ENCODE assay signal across 2 cellular contexts in genomic region chr18:46310675-46311345, GRCh38.
TF ChIP-seq lines count a peak whose summit lies in the region.

No MANE protein-coding gene starts in this region.

TF ChIP-seq in H1, 55 proteins besides CTCF, POLR2A, EP300 and RAD21 (continued from another document):
- no peak for TF ChIP-seq MAX (IDR thresholded peaks at IDR 0.05)
TF ChIP-seq in H1: peak in this region for 0.

TF ChIP-seq in SK-N-SH treated with all-trans-retinoic acid at 6 μM for 48 hours, 23 proteins besides CTCF, POLR2A, EP300 and RAD21 (continued from another document):
- TF ChIP-seq ZNF8 (CRISPR knock-in tag; IDR thresholded peaks at IDR 0.05), result no peak
- no peak for TF ChIP-seq OSR1 (CRISPR knock-in tag; IDR thresholded peaks at IDR 0.05)
- TF ChIP-seq ZFP3 (CRISPR knock-in tag; IDR thresholded peaks at IDR 0.05), result no peak
- TF ChIP-seq, protein P1, sequence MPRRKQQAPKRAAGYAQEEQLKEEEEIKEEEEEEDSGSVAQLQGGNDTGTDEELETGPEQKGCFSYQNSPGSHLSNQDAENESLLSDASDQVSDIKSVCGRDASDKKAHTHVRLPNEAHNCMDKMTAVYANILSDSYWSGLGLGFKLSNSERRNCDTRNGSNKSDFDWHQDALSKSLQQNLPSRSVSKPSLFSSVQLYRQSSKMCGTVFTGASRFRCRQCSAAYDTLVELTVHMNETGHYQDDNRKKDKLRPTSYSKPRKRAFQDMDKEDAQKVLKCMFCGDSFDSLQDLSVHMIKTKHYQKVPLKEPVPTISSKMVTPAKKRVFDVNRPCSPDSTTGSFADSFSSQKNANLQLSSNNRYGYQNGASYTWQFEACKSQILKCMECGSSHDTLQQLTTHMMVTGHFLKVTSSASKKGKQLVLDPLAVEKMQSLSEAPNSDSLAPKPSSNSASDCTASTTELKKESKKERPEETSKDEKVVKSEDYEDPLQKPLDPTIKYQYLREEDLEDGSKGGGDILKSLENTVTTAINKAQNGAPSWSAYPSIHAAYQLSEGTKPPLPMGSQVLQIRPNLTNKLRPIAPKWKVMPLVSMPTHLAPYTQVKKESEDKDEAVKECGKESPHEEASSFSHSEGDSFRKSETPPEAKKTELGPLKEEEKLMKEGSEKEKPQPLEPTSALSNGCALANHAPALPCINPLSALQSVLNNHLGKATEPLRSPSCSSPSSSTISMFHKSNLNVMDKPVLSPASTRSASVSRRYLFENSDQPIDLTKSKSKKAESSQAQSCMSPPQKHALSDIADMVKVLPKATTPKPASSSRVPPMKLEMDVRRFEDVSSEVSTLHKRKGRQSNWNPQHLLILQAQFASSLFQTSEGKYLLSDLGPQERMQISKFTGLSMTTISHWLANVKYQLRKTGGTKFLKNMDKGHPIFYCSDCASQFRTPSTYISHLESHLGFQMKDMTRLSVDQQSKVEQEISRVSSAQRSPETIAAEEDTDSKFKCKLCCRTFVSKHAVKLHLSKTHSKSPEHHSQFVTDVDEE (CRISPR knock-in tag; IDR thresholded peaks at IDR 0.05), result no peak
- TF ChIP-seq ZC3H10 (CRISPR knock-in tag; IDR thresholded peaks at IDR 0.05), result no peak
- TF ChIP-seq ESRRG (CRISPR knock-in tag; IDR thresholded peaks at IDR 0.05), result no peak
- TF ChIP-seq ZFP30 (CRISPR knock-in tag; IDR thresholded peaks at IDR 0.05), result no peak
- no peak for TF ChIP-seq CSRNP3 (CRISPR knock-in tag; IDR thresholded peaks at IDR 0.05)
- no peak for TF ChIP-seq ISL1 (CRISPR knock-in tag; IDR thresholded peaks at IDR 0.05)
- TF ChIP-seq TOX (CRISPR knock-in tag; IDR thresholded peaks at IDR 0.05; ENCODE audit: borderline replicate concordance), result no peak
- no peak for TF ChIP-seq TCF4 (CRISPR knock-in tag; IDR thresholded peaks at IDR 0.05; ENCODE audit: borderline replicate concordance)
- TF ChIP-seq, protein P2, sequence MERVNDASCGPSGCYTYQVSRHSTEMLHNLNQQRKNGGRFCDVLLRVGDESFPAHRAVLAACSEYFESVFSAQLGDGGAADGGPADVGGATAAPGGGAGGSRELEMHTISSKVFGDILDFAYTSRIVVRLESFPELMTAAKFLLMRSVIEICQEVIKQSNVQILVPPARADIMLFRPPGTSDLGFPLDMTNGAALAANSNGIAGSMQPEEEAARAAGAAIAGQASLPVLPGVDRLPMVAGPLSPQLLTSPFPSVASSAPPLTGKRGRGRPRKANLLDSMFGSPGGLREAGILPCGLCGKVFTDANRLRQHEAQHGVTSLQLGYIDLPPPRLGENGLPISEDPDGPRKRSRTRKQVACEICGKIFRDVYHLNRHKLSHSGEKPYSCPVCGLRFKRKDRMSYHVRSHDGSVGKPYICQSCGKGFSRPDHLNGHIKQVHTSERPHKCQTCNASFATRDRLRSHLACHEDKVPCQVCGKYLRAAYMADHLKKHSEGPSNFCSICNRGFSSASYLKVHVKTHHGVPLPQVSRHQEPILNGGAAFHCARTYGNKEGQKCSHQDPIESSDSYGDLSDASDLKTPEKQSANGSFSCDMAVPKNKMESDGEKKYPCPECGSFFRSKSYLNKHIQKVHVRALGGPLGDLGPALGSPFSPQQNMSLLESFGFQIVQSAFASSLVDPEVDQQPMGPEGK (CRISPR knock-in tag; IDR thresholded peaks at IDR 0.05; ENCODE audit: borderline replicate concordance), result no peak
- TF ChIP-seq PPARA (CRISPR knock-in tag; IDR thresholded peaks at IDR 0.05; ENCODE audit: borderline replicate concordance), result no peak
- TF ChIP-seq GLIS3 (CRISPR knock-in tag; IDR thresholded peaks at IDR 0.05), result no peak
TF ChIP-seq in SK-N-SH treated with all-trans-retinoic acid at 6 μM for 48 hours: peak in this region for 0.
